ENCODE assay signal across 7 cellular contexts in the genomic region with DNA sequence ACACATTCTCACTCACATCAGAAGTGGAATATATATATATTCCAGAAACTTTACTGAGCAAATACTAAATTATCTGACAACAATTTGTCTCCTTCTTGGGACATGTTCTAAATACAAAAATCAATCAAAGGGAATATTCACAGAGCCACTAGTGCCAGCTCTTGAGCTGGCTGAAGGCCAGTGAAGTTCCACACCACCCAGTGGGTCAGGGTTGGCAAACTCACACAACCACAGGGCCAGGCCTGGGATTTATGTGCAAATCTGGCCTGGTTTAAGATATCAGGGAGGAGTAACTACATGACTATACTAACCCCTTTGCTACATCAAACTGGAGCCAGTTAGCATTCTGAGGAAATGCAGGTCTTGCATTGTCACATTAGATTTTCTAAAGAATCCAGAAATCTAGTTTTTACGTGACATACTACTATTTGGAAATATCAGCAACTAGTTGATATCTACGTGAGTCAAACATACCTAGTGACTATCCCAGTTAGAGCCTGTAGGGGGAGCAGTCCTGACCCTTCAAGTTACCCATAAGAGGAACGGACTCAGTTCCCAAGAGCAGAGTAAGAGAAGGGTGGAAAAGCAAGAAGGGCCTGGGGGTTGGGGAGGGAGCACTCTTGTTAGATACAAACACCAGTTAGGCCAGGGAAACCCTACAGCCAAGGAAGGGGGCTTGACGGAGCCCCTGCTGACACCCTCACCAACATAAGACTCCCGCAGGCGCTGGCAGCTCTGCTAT.
DNase-seq lines count a peak whose midpoint lies in the region; ATAC-seq and TF ChIP-seq lines count a peak whose summit lies in the region.

No MANE protein-coding gene starts in this region.

- H3K4me2 ChIP-seq in KMS-11 = no peak overlapping the region

- TF ChIP-seq CTCF in GM12864 (IDR thresholded peaks at IDR 0.05; ENCODE audit: low read depth, low read length, missing control alignments) (peak; percentile 67), KMS-11 (conservative IDR thresholded peaks at IDR 0.05; ENCODE audit: low read depth, low read length) (peak; percentile 33; the same call in 1 of the 2 replicates), nephron progenitor cell (IDR thresholded peaks at IDR 0.05) (peak; percentile 65)

- ATAC-seq in GM19397 (IDR thresholded peaks at IDR 0.05; ENCODE audit: unreplicated experiment) (no peak), HG03045 (IDR thresholded peaks at IDR 0.05; ENCODE audit: unreplicated experiment) (no peak)

- no peaks in the 10 kb centered on the region for H3K79me2 ChIP-seq in KMS-11 (ENCODE audit: insufficient read depth, low read depth)

- no peaks in the 10 kb centered on the region for H3K9me3 Mint-ChIP-seq in nephron progenitor cell

- no peak overlapping the region for H3K4me3 ChIP-seq in GM12864 (ENCODE audit: low read depth, low read length)
- H3K4me3 ChIP-seq in KMS-11 (IDR thresholded peaks at IDR 0.05; ENCODE audit: insufficient read depth, low read depth, low read length) = no peak overlapping the region

- no peak overlapping the region for H3K27ac ChIP-seq in KMS-11

- no peaks in the 10 kb centered on the region for H3K36me3 ChIP-seq in KMS-11 (ENCODE audit: insufficient read depth)

- no peak overlapping the region for H3K4me3 Mint-ChIP-seq in nephron progenitor cell

- no peak overlapping the region for H3K9ac ChIP-seq in KMS-11

- H3K27ac Mint-ChIP-seq in nephron progenitor cell = no peak overlapping the region

- H3K27me3 Mint-ChIP-seq in nephron progenitor cell (ENCODE audit: low read depth, poor library complexity) = peaks cover 3% of the 10 kb centered on the region

- H3K4me1 Mint-ChIP-seq in nephron progenitor cell = peaks cover 49% of the 10 kb centered on the region

- no peak overlapping the region for H2AFZ ChIP-seq in KMS-11 (ENCODE audit: low read depth)

- H3K36me3 Mint-ChIP-seq in nephron progenitor cell (ENCODE audit: low read depth) = no peaks in the 10 kb centered on the region

- H3K27me3 ChIP-seq in KMS-11 (ENCODE audit: insufficient read depth, low read depth) = no peaks in the 10 kb centered on the region

- H3K4me1 ChIP-seq in KMS-11 (ENCODE audit: low read depth, poor library complexity, severe bottlenecking) = no peaks in the 10 kb centered on the region

- DNase-seq in GM12864 (ENCODE audit: low read depth) (no peak), astrocyte of the hippocampus (ENCODE audit: low read depth, low spot score) (peak; percentile 22), nephron progenitor cell (peak; percentile 19)
- DNase-seq in activated CD4-positive, alpha-beta T cell treated with anti-CD3 and anti-CD28 coated beads for 1 hour = no peak

- H4K20me1 ChIP-seq in KMS-11 (ENCODE audit: insufficient read depth) = no peaks in the 10 kb centered on the region

Comparison
In these comparisons a context has a peak if more than half of its experiments do, and no peak if none do; other contexts are left out.
1. DNase-seq: peak in astrocyte of the hippocampus (single experiment) and nephron progenitor cell (single experiment); none in GM12864 (single experiment) and activated CD4-positive, alpha-beta T cell treated with anti-CD3 and anti-CD28 coated beads for 1 hour (single experiment).
2. Peak in every context shown above with its lines, with median percentiles within 50 percentile points of each other: CTCF ChIP-seq.